Comparison of ENCODE assay signal across 9 cellular contexts in the genomic region with DNA sequence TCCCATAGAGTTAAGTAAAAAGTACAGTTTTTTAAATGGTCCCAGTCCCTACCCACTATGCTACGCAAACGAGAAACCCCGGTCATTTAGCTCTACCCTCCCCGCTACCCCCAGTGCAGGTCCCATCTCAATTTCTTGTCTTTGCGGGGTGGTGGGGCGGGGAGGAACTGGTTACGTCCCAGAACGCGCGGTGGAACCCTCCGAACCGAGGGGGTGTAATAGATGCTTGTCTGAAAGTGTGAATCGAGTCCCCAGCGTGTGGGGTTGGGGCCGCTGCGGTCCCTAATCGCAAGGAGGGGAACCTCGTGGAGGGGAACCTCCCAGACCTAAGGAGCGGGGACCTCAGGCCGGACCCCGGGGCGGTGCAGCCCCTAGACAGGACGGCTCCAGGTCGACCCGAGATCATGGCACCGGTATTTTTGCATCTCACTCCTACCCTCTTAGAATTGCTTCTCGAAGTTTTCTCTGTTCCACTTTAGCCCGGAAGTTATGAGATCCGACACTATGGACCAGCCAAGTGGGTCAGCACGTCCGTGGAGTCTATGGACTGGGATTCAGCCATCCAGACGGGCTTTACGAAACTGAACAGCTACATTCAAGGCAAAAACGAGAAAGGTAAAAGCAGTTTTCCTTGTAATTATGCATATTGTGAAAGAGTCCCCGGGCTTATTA. TPM values are rescaled to one million over a fixed set of nuclear protein-coding genes. Genes with fewer than 3 reads are reported as not detected.
DNase-seq lines count a peak whose midpoint lies in the region; ATAC-seq, FAIRE-seq and TF ChIP-seq lines count a peak whose summit lies in the region.
"Had no signal": no experiment of that assay in that cellular context is flagged by ENCODE, and none has a peak within 500 bp of the region (broad histone marks: within the 10 kb centered on the region; RNA-seq: fewer than 3 reads in every experiment).

No MANE protein-coding gene starts in this region.

- peaks cover 41% of the 10 kb centered on the region for H3K36me3 ChIP-seq in MG63
- peaks cover 41% of the 10 kb centered on the region for H3K36me3 ChIP-seq in left ventricle myocardium inferior

- H3K4me3 Mint-ChIP-seq in activated naive CD8-positive, alpha-beta T cell = peak overlapping the region; percentile 87

- H3K27me3 Mint-ChIP-seq in activated naive CD8-positive, alpha-beta T cell = no peaks in the 10 kb centered on the region

- peaks cover 30% of the 10 kb centered on the region for H3K4me1 Mint-ChIP-seq in activated naive CD8-positive, alpha-beta T cell (ENCODE audit: low read depth)

- no peak for FAIRE-seq in HTR-8/SVneo (lab: Jason Lieb, UNC)

- DNase-seq in MG63 = no peak
- peak; percentile 29 for DNase-seq in left ventricle myocardium inferior
- DNase-seq in sciatic nerve (ENCODE audit: low spot score) = no peak
- no peak for DNase-seq in HTR-8/SVneo (ENCODE audit: insufficient read length, low spot score)

- H3K27ac Mint-ChIP-seq in activated naive CD8-positive, alpha-beta T cell = peak overlapping the region; percentile 68

- H3K4me1 ChIP-seq in left ventricle myocardium inferior = peaks cover 44% of the 10 kb centered on the region

- intact Hi-C loops in left ventricle myocardium inferior (cut with micrococcal nuclease) (loop anchor here (10.0 kb wide), 1 partner anchor 290 kb away; no protein-coding TSS in a partner anchor), sciatic nerve (cut with DNase I) (no loop called here)

- no peaks in the 10 kb centered on the region for H3K9me3 Mint-ChIP-seq in activated naive CD8-positive, alpha-beta T cell (ENCODE audit: low read depth)

- ATAC-seq in GM18508 (IDR thresholded peaks at IDR 0.05; ENCODE audit: insufficient read depth, unreplicated experiment) (peak; percentile 8), sciatic nerve (peak; percentile 31), HG03139 (IDR thresholded peaks at IDR 0.05; ENCODE audit: unreplicated experiment) (no peak), GM19397 (IDR thresholded peaks at IDR 0.05; ENCODE audit: unreplicated experiment) (no peak)

- H3K36me3 Mint-ChIP-seq in activated naive CD8-positive, alpha-beta T cell = peaks cover 13% of the 10 kb centered on the region

- no peaks in the 10 kb centered on the region for H3K27me3 ChIP-seq in MG63
- no peaks in the 10 kb centered on the region for H3K27me3 ChIP-seq in left ventricle myocardium inferior (ENCODE audit: low read depth)

- H3K9me3 ChIP-seq in MG63 (no peaks in the 10 kb centered on the region), left ventricle myocardium inferior (replicated peaks) (no peaks in the 10 kb centered on the region)

- no peak for TF ChIP-seq CTCF in left ventricle myocardium inferior (IDR thresholded peaks at IDR 0.05; ENCODE audit: borderline replicate concordance)

- H3K27ac ChIP-seq in left ventricle myocardium inferior (replicated peaks) = peak overlapping the region; percentile 97

- H3K4me3 ChIP-seq in MG63 (peak overlapping the region; percentile 70), left ventricle myocardium inferior (peak overlapping the region; percentile 84)

RNA-seq across cellular contexts. Expression of a gene that starts 0.8 kb away (rescaled TPM):
- total RNA-seq in MG63 (2014; rRNA removed; shearing (Covaris generic); ENCODE audit: low replicate concordance) = 40.8 and 76.0 TPM in 2 replicates
- total RNA-seq in left ventricle myocardium inferior = 101 TPM
- total RNA-seq in sciatic nerve = 39.9 TPM

RNA-seq across cellular contexts. Expression of a gene that starts 27.1 kb away (rescaled TPM):
- not detected in 2 replicates for total RNA-seq in MG63 (2014; rRNA removed; shearing (Covaris generic); ENCODE audit: low replicate concordance)
- total RNA-seq in left ventricle myocardium inferior = not detected
- not detected for total RNA-seq in sciatic nerve
- total RNA-seq: subcutaneous adipose tissue had no signal

Comparison
In these comparisons a context has a peak if more than half of its experiments do, and no peak if none do; other contexts are left out.
1. ATAC-seq: peak in GM18508 (single experiment) and sciatic nerve (single experiment); none in HG03139 (single experiment) and GM19397 (single experiment).